Comparison of ENCODE assay signal across 8 cellular contexts in genomic region chr11:67420147-67420645, GRCh38. TPM values are rescaled to one million over a fixed set of nuclear protein-coding genes. Genes with fewer than 3 reads are reported as not detected.
A peak's percentile ranks its signal among the peaks of the same experiment; 100 is the strongest.
DNase-seq lines count a peak whose midpoint lies in the region; ATAC-seq and TF ChIP-seq lines count a peak whose summit lies in the region.

No MANE protein-coding gene starts in this region.

- CTCF ChIA-PET in T-cell (lab: Charles Lee) = interaction anchor here in 1 of 2 donors (0.7 to 1.2 kb wide), 2 partner anchors 17 to 18 kb away, joined by 3 to 5 read pairs; partner anchors contain the start of gene PTPRCAP

- H3K27me3 Mint-ChIP-seq in T-cell = no peaks in the 10 kb centered on the region

- DNase-seq in GM12864 (ENCODE audit: low read depth) (no peak), T-cell (no peak), fibroblast of lung (ENCODE audit: low read depth in 2 of 2) (no peak), retinal pigment epithelial cell (ENCODE audit: low read depth) (no peak), NCI-H526 (lab: John Stamatoyannopoulos, UW) (no peak), ecto neural progenitor cell (ENCODE audit: low spot score) (no peak)
- DNase-seq in activated CD4-positive, CD25-positive, alpha-beta regulatory T cell treated with anti-CD3 and anti-CD28 coated beads, Interleukin-2, amount 50 U/mL, for 72 hours = no peak

- peak overlapping the region; percentile 27 for H3K27ac ChIP-seq in fibroblast of lung (ENCODE audit: insufficient read depth, low read length)

- peaks cover 5% of the 10 kb centered on the region for H3K4me1 ChIP-seq in fibroblast of lung (ENCODE audit: control insufficient read depth, extremely low read depth, insufficient read depth, low read length)

- no peaks in the 10 kb centered on the region for H3K79me2 ChIP-seq in fibroblast of lung (ENCODE audit: control insufficient read depth, insufficient read depth, low read length)

- peak overlapping the region; percentile 55; the same call in 1 of the 2 replicates for H3K4me3 ChIP-seq in GM12864 (ENCODE audit: low read depth, low read length)
- H3K4me3 ChIP-seq in fibroblast of lung (replicated peaks in 1 of 4; ENCODE audit: control extremely low read depth in 1 of 4, insufficient read depth in 1 of 4, low read depth in 3 of 4, low read length in 4 of 4) = peak overlapping the region in 3 of 4 experiments; percentile 27 to 55 (median 47)
- peak overlapping the region; percentile 10 for H3K4me3 ChIP-seq in retinal pigment epithelial cell (ENCODE audit: low read length)

- H3K4me3 Mint-ChIP-seq in T-cell = peak overlapping the region; percentile 75 to 86 (median 83)

- H3K27me3 ChIP-seq in fibroblast of lung (ENCODE audit: control insufficient read depth, insufficient read depth, low read length) = peaks cover 1% of the 10 kb centered on the region

- H3K27ac Mint-ChIP-seq in T-cell = peak overlapping the region; percentile 91 to 93

- peak overlapping the region; percentile 59 for H2AFZ ChIP-seq in fibroblast of lung (ENCODE audit: low read length)

- no peaks in the 10 kb centered on the region for H3K9me3 Mint-ChIP-seq in T-cell

- peak overlapping the region; percentile 85 for H3K4me2 ChIP-seq in fibroblast of lung (ENCODE audit: extremely low read depth, insufficient read depth, low read length)

- TF ChIP-seq CTCF in GM12864 (IDR thresholded peaks at IDR 0.05; ENCODE audit: low read depth, low read length, missing control alignments) (no peak), fibroblast of lung (conservative IDR thresholded peaks at IDR 0.05 in 1 of 2, IDR thresholded peaks at IDR 0.05 in 1 of 2; ENCODE audit: low read depth in 1 of 2, low read length in 2 of 2) (no peak), retinal pigment epithelial cell (conservative IDR thresholded peaks at IDR 0.05; ENCODE audit: low read depth, low read length) (no peak)

- H3K9me3 ChIP-seq in fibroblast of lung (ENCODE audit: control insufficient read depth, insufficient read depth, low read depth, low read length) = no peaks in the 10 kb centered on the region

- H3K36me3 ChIP-seq in fibroblast of lung (ENCODE audit: control insufficient read depth, insufficient read depth, low read length) = no peaks in the 10 kb centered on the region

- H3K36me3 Mint-ChIP-seq in T-cell = no peaks in the 10 kb centered on the region

- POLR2A ChIA-PET in T-cell (lab: Charles Lee) = interaction anchor here (0.6 kb wide), 2 partner anchors 42 to 127 kb away, joined by 5 read pairs; no protein-coding TSS in a partner anchor

- ATAC-seq in T-cell (replicated peaks in 1 of 4) (no peak), HG03039 (IDR thresholded peaks at IDR 0.05; ENCODE audit: unreplicated experiment) (no peak)

- peaks cover 45 to 61% (median 58%) of the 10 kb centered on the region in 3 donors for H3K4me1 Mint-ChIP-seq in T-cell

- H4K20me1 ChIP-seq in fibroblast of lung (ENCODE audit: control insufficient read depth, extremely low read depth, insufficient read depth, low read length) = no peaks in the 10 kb centered on the region

- H3K9ac ChIP-seq in fibroblast of lung (ENCODE audit: insufficient read depth, low read length) = peak overlapping the region; percentile 69

RNA-seq across cellular contexts. Expression of gene CARNS1, which starts 4.7 kb away (rescaled TPM):
- 10 to 100 TPM in 2 of 5 donors, 1 to 10 TPM in 3; 5.5 to 19.1 (median 9.8) TPM for total RNA-seq in T-cell
- total RNA-seq in fibroblast of lung = under 0.01 and 0.17 TPM in 2 replicates
- 0.02 and 0.05 TPM in 2 replicates for polyA plus RNA-seq in fibroblast of lung
- 0.06 and 0.10 TPM in 2 replicates for polyA plus RNA-seq in fibroblast of lung (2012)
- polyA minus RNA-seq in fibroblast of lung (ENCODE audit: low replicate concordance) = not detected in 2 replicates

RNA-seq across cellular contexts. Expression of gene RPS6KB2, which starts 8.1 kb away (rescaled TPM):
- 10 to 100 TPM; 60.3 to 88.0 (median 81.9) TPM for total RNA-seq in T-cell
- total RNA-seq in fibroblast of lung = 26.2 and 30.6 TPM in 2 replicates
- 29.0 and 34.0 TPM in 2 replicates for polyA plus RNA-seq in fibroblast of lung
- 31.3 and 44.0 TPM in 2 replicates for polyA plus RNA-seq in fibroblast of lung (2012)
- polyA minus RNA-seq in fibroblast of lung (ENCODE audit: low replicate concordance) = 58.2 and 91.7 TPM in 2 replicates

RNA-seq across cellular contexts. Expression of gene TBC1D10C, which starts 16.3 kb away (rescaled TPM):
- total RNA-seq in T-cell = 100 to 1,000 TPM; 288 to 449 (median 436) TPM
- not detected in 2 replicates for total RNA-seq in fibroblast of lung
- 0.05 TPM in 1 of 2 replicates, not detected in the other for polyA plus RNA-seq in fibroblast of lung
- 0.10 TPM in 1 of 2 replicates, not detected in the other for polyA plus RNA-seq in fibroblast of lung (2012)
- not detected in 2 replicates for polyA minus RNA-seq in fibroblast of lung (ENCODE audit: low replicate concordance)

RNA-seq across cellular contexts. Expression of gene PTPRCAP, which starts 17.3 kb away (rescaled TPM):
- 100 to 1,000 TPM; 192 to 282 (median 256) TPM for total RNA-seq in T-cell
- under 0.01 and 0.17 TPM in 2 replicates for total RNA-seq in fibroblast of lung
- 0.05 TPM in 1 of 2 replicates, not detected in the other for polyA plus RNA-seq in fibroblast of lung
- 0.15 and 0.36 TPM in 2 replicates for polyA plus RNA-seq in fibroblast of lung (2012)
- 0.39 TPM in 1 of 2 replicates, not detected in the other for polyA minus RNA-seq in fibroblast of lung (ENCODE audit: low replicate concordance)

RNA-seq across cellular contexts. Expression of gene PPP1CA, which starts 18.5 kb away (rescaled TPM):
- total RNA-seq in T-cell = 100 to 1,000 TPM; 118 to 198 (median 186) TPM
- 90.7 and 104 TPM in 2 replicates for total RNA-seq in fibroblast of lung
- polyA plus RNA-seq in fibroblast of lung = 135 and 218 TPM in 2 replicates
- 147 and 213 TPM in 2 replicates for polyA plus RNA-seq in fibroblast of lung (2012)
- polyA minus RNA-seq in fibroblast of lung (ENCODE audit: low replicate concordance) = 287 and 410 TPM in 2 replicates

Comparison
In these comparisons a context has a peak if more than half of its experiments do, and no peak if none do; other contexts are left out.
1. RNA of gene TBC1D10C, which starts 16.3 kb away (total RNA-seq): 288 to 449 TPM in T-cell; not detected in fibroblast of lung; every median in the first group is over 100 times any median in the second.
2. Peak in every context shown above with its lines, with median percentiles within 50 percentile points of each other: H3K4me3 ChIP-seq.